In genomic region chr5:38451372-38451735, GRCh38 we compare ENCODE assay signal across 23 cellular contexts.
"Had no signal": no experiment of that assay in that cellular context is flagged by ENCODE, and none has a peak within 500 bp of the region (broad histone marks: within the 10 kb centered on the region; RNA-seq: fewer than 3 reads in every experiment).

No MANE protein-coding gene starts in this region.

- H3K9me3 Mint-ChIP-seq: mesothelial cell of epicardium; natural killer cell treated with Interleukin-12 subunit alpha and Interleukin-12 subunit beta and Interleukin-15 and Interleukin-18, amount 100 ng/mL, for 72 hours; neural crest cell; stimulated activated effector memory CD8-positive, alpha-beta T cell treated with anti-CD3 and anti-CD28 coated beads, Interleukin-12 subunit alpha, Interleukin-12 subunit beta, amount 100 ng/mL, for 72 hours had no signal

- H3K27ac Mint-ChIP-seq: mesothelial cell of epicardium; naive B cell; natural killer cell treated with Interleukin-12 subunit alpha and Interleukin-12 subunit beta and Interleukin-15 and Interleukin-18, amount 100 ng/mL, for 72 hours; stimulated activated effector memory CD8-positive, alpha-beta T cell treated with anti-CD3 and anti-CD28 coated beads, Interleukin-12 subunit alpha, Interleukin-12 subunit beta, amount 100 ng/mL, for 72 hours had no signal

- ATAC-seq: esophagus mucosa; mucosa of descending colon; natural killer cell treated with Interleukin-12 subunit alpha and Interleukin-12 subunit beta and Interleukin-15 and Interleukin-18, amount 100 ng/mL, for 72 hours; stimulated activated effector memory CD8-positive, alpha-beta T cell treated with anti-CD3 and anti-CD28 coated beads, Interleukin-12 subunit alpha, Interleukin-12 subunit beta, amount 100 ng/mL, for 72 hours had no signal

- H3K36me3 Mint-ChIP-seq: mesothelial cell of epicardium; natural killer cell treated with Interleukin-12 subunit alpha and Interleukin-12 subunit beta and Interleukin-15 and Interleukin-18, amount 100 ng/mL, for 72 hours had no signal

- H3K4me3 Mint-ChIP-seq: mesothelial cell of epicardium; naive B cell; natural killer cell treated with Interleukin-12 subunit alpha and Interleukin-12 subunit beta and Interleukin-15 and Interleukin-18, amount 100 ng/mL, for 72 hours; neural crest cell; stimulated activated effector memory CD8-positive, alpha-beta T cell treated with anti-CD3 and anti-CD28 coated beads, Interleukin-12 subunit alpha, Interleukin-12 subunit beta, amount 100 ng/mL, for 72 hours had no signal

- H3K4me3 ChIP-seq: mucosa of descending colon, prostate gland, right atrium auricular region, smooth muscle cell, stomach, thoracic aorta, tibial nerve, upper lobe of left lung had no signal

- DNase-seq: cerebellar nuclear complex; cortex of kidney; effector CD4-positive, alpha-beta T cell; head of caudate nucleus; mesenchymal stem cell; mucosa of descending colon; naive B cell; stimulated activated CD4-positive, alpha-beta T cell treated with anti-CD3 and anti-CD28 coated beads, Interleukin-2, amount 100 ng/mL, for 24 hours; stimulated activated CD4-positive, alpha-beta T cell treated with anti-CD3 and anti-CD28 coated beads, Interleukin-4, amount 100 ng/mL, for 24 hours; stimulated activated naive CD4-positive, alpha-beta T cell treated with Interleukin-2 at 50 U/mL for 16 hours; stomach; substantia nigra; upper lobe of left lung had no signal
